In genomic region chr5:149002053-149002452, GRCh38 we compare ENCODE assay signal across 11 cellular contexts.
A peak's percentile ranks its signal among the peaks of the same experiment; 100 is the strongest.
DNase-seq lines count a peak whose midpoint lies in the region; ATAC-seq, FAIRE-seq and TF ChIP-seq lines count a peak whose summit lies in the region.
"Had no signal": no experiment of that assay in that cellular context is flagged by ENCODE, and none has a peak within 500 bp of the region (broad histone marks: within the 10 kb centered on the region; RNA-seq: fewer than 3 reads in every experiment).

No MANE protein-coding gene starts in this region.

- WGBS in body of pancreas, 2 donors, result 27 to 32% methylated on average over 4 to 5 of the region's 5 CpGs

- H3K27ac Mint-ChIP-seq in activated CD8-positive, alpha-beta memory T cell treated with anti-CD3 and anti-CD28 coated beads, Interleukin-2, amount 10 ng/mL, durations not matched to agents 7 days and 5 days, result no peak overlapping the region

- dilution Hi-C loops in keratinocyte (cut with MboI; ENCODE audit: extremely low pct_ligation_motif_present, low sequenced_read_pairs), result loop anchor here (5.0 kb wide), 1 partner anchor 95 kb away; no protein-coding TSS in a partner anchor

- H3K9me1 ChIP-seq in keratinocyte (ENCODE audit: control insufficient read depth, extremely low read depth, insufficient read depth, low read length), result peaks cover 3% of the 10 kb centered on the region

- peak; percentile 16 for ATAC-seq in activated CD8-positive, alpha-beta memory T cell treated with anti-CD3 and anti-CD28 coated beads, Interleukin-2, amount 10 ng/mL, durations not matched to agents 7 days and 5 days
- ATAC-seq in body of pancreas, result peak; percentile 88

- H3K27ac ChIP-seq in body of pancreas (peak overlapping the region in 2 of 4 donors; percentile 1 to 43), keratinocyte (ENCODE audit: control insufficient read depth, insufficient read depth, low read length) (peak overlapping the region; percentile 34), ascending aorta (no peak overlapping the region)
- H3K27ac ChIP-seq: skin epidermis had no signal

- H3K9me3 ChIP-seq in body of pancreas (no peaks in the 10 kb centered on the region), keratinocyte (ENCODE audit: control insufficient read depth, low read depth, low read length) (no peaks in the 10 kb centered on the region), ascending aorta (no peaks in the 10 kb centered on the region)

- no peak overlapping the region for H2AFZ ChIP-seq in keratinocyte (ENCODE audit: control insufficient read depth, low read length)

- H3K36me3 ChIP-seq in body of pancreas (replicated peaks in 1 of 2; ENCODE audit: insufficient read depth in 1 of 2, low read depth in 2 of 2), result no peaks in the 10 kb centered on the region
- peaks cover 11 to 16% of the 10 kb centered on the region in 2 experiments for H3K36me3 ChIP-seq in keratinocyte (ENCODE audit: control insufficient read depth in 2 of 2, extremely low read depth in 1 of 2, insufficient read depth in 2 of 2, low read length in 2 of 2)
- no peaks in the 10 kb centered on the region for H3K36me3 ChIP-seq in ascending aorta
- H3K36me3 ChIP-seq in H7 (replicated peaks; ENCODE audit: control insufficient read depth, insufficient read depth, low read length), result no peaks in the 10 kb centered on the region

- H3K4me2 ChIP-seq in keratinocyte (ENCODE audit: control insufficient read depth, extremely low read depth, insufficient read depth, low read depth, low read length), result peak overlapping the region; percentile 20

- H3K79me2 ChIP-seq in keratinocyte (ENCODE audit: control insufficient read depth, insufficient read depth, low read length), result no peaks in the 10 kb centered on the region

- H3K4me3 ChIP-seq in body of pancreas (no peak overlapping the region), keratinocyte (ENCODE audit: control insufficient read depth in 2 of 3, extremely low read depth in 1 of 3, insufficient read depth in 2 of 3, low read depth in 1 of 3, low read length in 3 of 3) (no peak overlapping the region), ascending aorta (no peak overlapping the region), H7 (ENCODE audit: insufficient read depth, low read depth, low read length) (no peak overlapping the region)
- H3K4me3 ChIP-seq: skin epidermis had no signal

- H3K4me1 Mint-ChIP-seq in activated CD8-positive, alpha-beta memory T cell treated with anti-CD3 and anti-CD28 coated beads, Interleukin-2, amount 10 ng/mL, durations not matched to agents 7 days and 5 days, result no peaks in the 10 kb centered on the region

- intact Hi-C loops in body of pancreas (cut with DNase I), result no loop called here
- intact Hi-C loops in ascending aorta (cut with DNase I), result no loop called here

- FAIRE-seq in keratinocyte (lab: Jason Lieb, UNC) (peak; percentile 92), urothelium cell line (lab: Jason Lieb, UNC) (peak; percentile 87)
- FAIRE-seq: A204.1 had no signal

- H3K9ac ChIP-seq in keratinocyte (ENCODE audit: control insufficient read depth, extremely low read depth, insufficient read depth, low read length), result no peak overlapping the region

- H3K4me1 ChIP-seq in body of pancreas, result no peaks in the 10 kb centered on the region
- H3K4me1 ChIP-seq in keratinocyte (ENCODE audit: control insufficient read depth, extremely low read depth, insufficient read depth, low read length), result peaks cover 25% of the 10 kb centered on the region
- H3K4me1 ChIP-seq in ascending aorta, result no peaks in the 10 kb centered on the region

- CTCF ChIA-PET in activated CD8-positive, alpha-beta memory T cell treated with anti-CD3 and anti-CD28 coated beads, Interleukin-2, amount 10 ng/mL, durations not matched to agents 7 days and 5 days (lab: Charles Lee), result interaction anchor here (0.9 to 4.1 kb wide), 4 partner anchors 33 to 271 kb away, joined by 3 to 23 read pairs (median 13); no protein-coding TSS in a partner anchor

- H3K27me3 ChIP-seq in body of pancreas, result no peaks in the 10 kb centered on the region
- H3K27me3 ChIP-seq in keratinocyte (ENCODE audit: control insufficient read depth, extremely low read depth, insufficient read depth, low read length), result no peaks in the 10 kb centered on the region
- H3K27me3 ChIP-seq in ascending aorta, result no peaks in the 10 kb centered on the region
- no peaks in the 10 kb centered on the region for H3K27me3 ChIP-seq in H7 (ENCODE audit: control insufficient read depth, insufficient read depth, low read length)

- TF ChIP-seq CTCF in body of pancreas (IDR thresholded peaks at IDR 0.05), result no peak
- TF ChIP-seq CTCF in keratinocyte (optimal IDR thresholded peaks at IDR 0.05 in 1 of 3, IDR thresholded peaks at IDR 0.05 in 1 of 3, conservative IDR thresholded peaks at IDR 0.05 in 1 of 3; ENCODE audit: extremely low read depth in 1 of 3, insufficient read depth in 2 of 3, low read length in 3 of 3), result no peak
- TF ChIP-seq CTCF in ascending aorta (IDR thresholded peaks at IDR 0.05), result no peak

- H3K27me3 Mint-ChIP-seq in activated CD8-positive, alpha-beta memory T cell treated with anti-CD3 and anti-CD28 coated beads, Interleukin-2, amount 10 ng/mL, durations not matched to agents 7 days and 5 days, result peaks cover 24% of the 10 kb centered on the region

- no peak overlapping the region for H3K4me3 Mint-ChIP-seq in activated CD8-positive, alpha-beta memory T cell treated with anti-CD3 and anti-CD28 coated beads, Interleukin-2, amount 10 ng/mL, durations not matched to agents 7 days and 5 days

- H3K9me3 Mint-ChIP-seq in activated CD8-positive, alpha-beta memory T cell treated with anti-CD3 and anti-CD28 coated beads, Interleukin-2, amount 10 ng/mL, durations not matched to agents 7 days and 5 days (ENCODE audit: low read depth), result no peaks in the 10 kb centered on the region

- DNase-seq in activated CD8-positive, alpha-beta memory T cell treated with anti-CD3 and anti-CD28 coated beads, Interleukin-2, amount 10 ng/mL, durations not matched to agents 7 days and 5 days, result no peak
- no peak for DNase-seq in activated CD8-positive, alpha-beta memory T cell treated with anti-CD3 and anti-CD28 coated beads, Interleukin-2, amount 50 U/mL, for 48 hours
- DNase-seq in body of pancreas (peak; percentile 25 to 62 (median 36)), keratinocyte (ENCODE audit: low read depth, low spot score) (no peak), urothelium cell line (ENCODE audit: low spot score) (peak; percentile 91), putamen (ENCODE audit: low spot score) (no peak), ascending aorta (ENCODE audit: low spot score in 2 of 2) (no peak), H7 (no peak)
- DNase-seq: NCI-H524 treated with DMSO at 0.1 percent for 48 hours had no signal

- H3K36me3 Mint-ChIP-seq in activated CD8-positive, alpha-beta memory T cell treated with anti-CD3 and anti-CD28 coated beads, Interleukin-2, amount 10 ng/mL, durations not matched to agents 7 days and 5 days, result no peaks in the 10 kb centered on the region

- H4K20me1 ChIP-seq in keratinocyte (ENCODE audit: control insufficient read depth, extremely low read depth, insufficient read depth, low read length), result no peaks in the 10 kb centered on the region

- TF ChIP-seq POLR2A in body of pancreas (IDR thresholded peaks at IDR 0.05), result no peak

Comparison
In these comparisons a context has a peak if more than half of its experiments do, and no peak if none do; other contexts are left out.
1. DNase-seq: peak in body of pancreas (4 of 4) and urothelium cell line (single experiment); none in activated CD8-positive, alpha-beta memory T cell treated with anti-CD3 and anti-CD28 coated beads, Interleukin-2, amount 10 ng/mL, durations not matched to agents 7 days and 5 days (single experiment), activated CD8-positive, alpha-beta memory T cell treated with anti-CD3 and anti-CD28 coated beads, Interleukin-2, amount 50 U/mL, for 48 hours (single experiment), keratinocyte (single experiment), putamen (single experiment), ascending aorta (0 of 2) and H7 (single experiment).